1 cellular context compared by ENCODE assay signal in genomic region chr10:75226656-75227055, GRCh38.
TF ChIP-seq lines count a peak whose summit lies in the region.

No MANE protein-coding gene starts in this region.

TF ChIP-seq in H1, 55 proteins besides CTCF, POLR2A, EP300 and RAD21:
- no peak for TF ChIP-seq BACH1 (IDR thresholded peaks at IDR 0.05; ENCODE audit: low read length)
- TF ChIP-seq KDM1A (IDR thresholded peaks at IDR 0.05; ENCODE audit: borderline replicate concordance, low read length): no peak
- no peak for TF ChIP-seq RFX5 (IDR thresholded peaks at IDR 0.05; ENCODE audit: borderline replicate concordance, low read depth, low read length)
- no peak for TF ChIP-seq SIX5 (IDR thresholded peaks at IDR 0.05; ENCODE audit: low read depth, low read length)
- TF ChIP-seq KDM5A (IDR thresholded peaks at IDR 0.05; ENCODE audit: low read length): no peak
